ENCODE assay signal across 1 cellular context in the genomic region with DNA sequence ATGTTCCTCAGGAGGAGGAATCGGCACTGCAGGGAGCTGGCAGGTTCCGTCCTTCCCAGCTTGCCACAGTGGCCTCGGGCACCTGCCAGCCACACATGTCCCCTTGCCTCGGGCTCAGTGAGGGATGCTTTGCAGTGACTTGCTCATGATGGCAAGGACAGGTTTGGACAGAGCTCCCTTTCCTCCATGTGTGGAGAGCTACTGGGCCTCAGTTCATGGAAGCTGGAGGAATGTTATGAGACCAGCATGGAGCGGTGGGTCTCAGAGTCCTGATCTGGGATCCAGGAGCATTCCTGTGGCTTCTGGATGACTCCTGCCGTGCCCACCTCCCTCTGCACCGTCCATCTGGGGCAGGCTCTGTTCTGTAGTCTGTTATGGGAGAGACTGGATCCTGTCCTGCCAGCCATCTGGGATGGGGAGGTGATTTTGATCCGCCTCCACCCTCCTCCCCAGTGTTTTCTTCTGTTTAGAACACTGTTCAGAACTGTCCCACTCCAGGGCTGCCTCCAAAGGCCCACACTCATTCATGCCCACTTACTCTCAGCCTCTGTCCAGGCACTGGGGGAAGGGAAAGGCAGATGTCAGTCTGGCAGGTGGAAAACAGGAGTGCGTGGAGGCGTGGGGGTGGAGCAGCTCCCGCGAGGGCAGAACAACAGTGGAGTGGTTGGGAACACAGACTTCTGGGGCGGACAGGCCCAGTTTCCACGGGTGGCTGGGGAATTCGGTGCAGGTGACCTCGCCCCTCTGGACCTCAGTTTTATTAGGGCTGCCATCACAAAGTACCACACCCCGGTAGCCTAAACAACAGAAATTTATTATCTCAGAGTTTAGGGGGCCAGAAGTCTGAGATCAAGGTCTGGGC.
TF ChIP-seq lines count a peak whose summit lies in the region.

No MANE protein-coding gene starts in this region.

TF ChIP-seq in HCT116, 20 proteins besides CTCF, POLR2A, EP300 and RAD21 (continued from another document):
- TF ChIP-seq, protein P1, sequence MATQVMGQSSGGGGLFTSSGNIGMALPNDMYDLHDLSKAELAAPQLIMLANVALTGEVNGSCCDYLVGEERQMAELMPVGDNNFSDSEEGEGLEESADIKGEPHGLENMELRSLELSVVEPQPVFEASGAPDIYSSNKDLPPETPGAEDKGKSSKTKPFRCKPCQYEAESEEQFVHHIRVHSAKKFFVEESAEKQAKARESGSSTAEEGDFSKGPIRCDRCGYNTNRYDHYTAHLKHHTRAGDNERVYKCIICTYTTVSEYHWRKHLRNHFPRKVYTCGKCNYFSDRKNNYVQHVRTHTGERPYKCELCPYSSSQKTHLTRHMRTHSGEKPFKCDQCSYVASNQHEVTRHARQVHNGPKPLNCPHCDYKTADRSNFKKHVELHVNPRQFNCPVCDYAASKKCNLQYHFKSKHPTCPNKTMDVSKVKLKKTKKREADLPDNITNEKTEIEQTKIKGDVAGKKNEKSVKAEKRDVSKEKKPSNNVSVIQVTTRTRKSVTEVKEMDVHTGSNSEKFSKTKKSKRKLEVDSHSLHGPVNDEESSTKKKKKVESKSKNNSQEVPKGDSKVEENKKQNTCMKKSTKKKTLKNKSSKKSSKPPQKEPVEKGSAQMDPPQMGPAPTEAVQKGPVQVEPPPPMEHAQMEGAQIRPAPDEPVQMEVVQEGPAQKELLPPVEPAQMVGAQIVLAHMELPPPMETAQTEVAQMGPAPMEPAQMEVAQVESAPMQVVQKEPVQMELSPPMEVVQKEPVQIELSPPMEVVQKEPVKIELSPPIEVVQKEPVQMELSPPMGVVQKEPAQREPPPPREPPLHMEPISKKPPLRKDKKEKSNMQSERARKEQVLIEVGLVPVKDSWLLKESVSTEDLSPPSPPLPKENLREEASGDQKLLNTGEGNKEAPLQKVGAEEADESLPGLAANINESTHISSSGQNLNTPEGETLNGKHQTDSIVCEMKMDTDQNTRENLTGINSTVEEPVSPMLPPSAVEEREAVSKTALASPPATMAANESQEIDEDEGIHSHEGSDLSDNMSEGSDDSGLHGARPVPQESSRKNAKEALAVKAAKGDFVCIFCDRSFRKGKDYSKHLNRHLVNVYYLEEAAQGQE (IDR thresholded peaks at IDR 0.05; ENCODE audit: low read depth): no peak
- TF ChIP-seq, protein P2, sequence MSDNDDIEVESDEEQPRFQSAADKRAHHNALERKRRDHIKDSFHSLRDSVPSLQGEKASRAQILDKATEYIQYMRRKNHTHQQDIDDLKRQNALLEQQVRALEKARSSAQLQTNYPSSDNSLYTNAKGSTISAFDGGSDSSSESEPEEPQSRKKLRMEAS (IDR thresholded peaks at IDR 0.05): no peak
- TF ChIP-seq EZH2phosphoT487 (IDR thresholded peaks at IDR 0.05; ENCODE audit: borderline replicate concordance): no peak
- no peak for TF ChIP-seq EGR1 (IDR thresholded peaks at IDR 0.05; ENCODE audit: low read depth)
- no peak for TF ChIP-seq ZFX (IDR thresholded peaks at IDR 0.05)
- TF ChIP-seq SP1 (IDR thresholded peaks at IDR 0.05; ENCODE audit: low read depth): no peak
- no peak for TF ChIP-seq CEBPB (IDR thresholded peaks at IDR 0.05; ENCODE audit: low read depth)
